Comparison of ENCODE assay signal across 8 cellular contexts in the genomic region with DNA sequence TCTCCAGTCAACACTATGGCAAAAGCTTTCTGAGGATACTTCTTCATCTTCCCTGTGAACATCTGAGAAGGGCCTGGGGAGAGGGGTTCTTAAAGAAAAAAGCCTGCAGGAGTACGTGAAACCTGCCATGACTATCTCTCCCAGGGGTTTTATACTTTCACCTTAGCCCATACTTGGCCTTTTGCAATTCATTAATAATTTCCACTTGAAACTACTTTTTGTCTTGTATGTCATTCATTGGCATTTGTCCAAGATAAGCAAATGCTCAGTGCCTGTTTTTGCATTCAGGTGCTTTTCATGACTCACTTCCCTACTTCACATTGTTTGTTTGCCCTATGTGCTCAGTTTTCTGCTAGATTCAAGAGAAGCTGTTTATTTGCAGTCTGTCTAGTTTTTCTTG.
DNase-seq lines count a peak whose midpoint lies in the region; ATAC-seq and TF ChIP-seq lines count a peak whose summit lies in the region.

No MANE protein-coding gene starts in this region.

- H3K9ac ChIP-seq in mesenchymal stem cell (ENCODE audit: low read length) (no peak overlapping the region), neuronal stem cell (ENCODE audit: low read depth, low read length, poor library complexity) (no peak overlapping the region)

- H3K4me2 ChIP-seq in mesenchymal stem cell (ENCODE audit: low read length, poor library complexity, severe bottlenecking) = no peak overlapping the region
- no peak overlapping the region for H3K4me2 ChIP-seq in neuronal stem cell (ENCODE audit: insufficient read depth, low read length, poor library complexity, severe bottlenecking)

- H3K27ac ChIP-seq in SJSA1 = 0 out of 2 replicates have a peak overlapping the region, but pooled peaks have one; percentile 11
- peak overlapping the region; percentile 55 for H3K27ac ChIP-seq in mesenchymal stem cell (ENCODE audit: low read length, poor library complexity, severe bottlenecking)
- no peak overlapping the region for H3K27ac ChIP-seq in neuronal stem cell (replicated peaks; ENCODE audit: low read length)
- H3K27ac ChIP-seq in naive thymus-derived CD4-positive, alpha-beta T cell (ENCODE audit: low read depth, low read length) = no peak overlapping the region
- no peak overlapping the region for H3K27ac ChIP-seq in A673 (ENCODE audit: low read depth, low read length, poor library complexity, severe bottlenecking)

- H3K14ac ChIP-seq in mesenchymal stem cell (ENCODE audit: low read length in 2 of 2) (no peak overlapping the region), neuronal stem cell (ENCODE audit: low read length) (no peak overlapping the region)

- H3K79me1 ChIP-seq in mesenchymal stem cell (replicated peaks; ENCODE audit: low read length, poor library complexity, severe bottlenecking) (no peaks in the 10 kb centered on the region), neuronal stem cell (ENCODE audit: low read depth, low read length) (no peaks in the 10 kb centered on the region)

- peaks cover 0 to 22% (median 10%) of the 10 kb centered on the region in 11 donors for H3K9me3 Mint-ChIP-seq in naive thymus-derived CD4-positive, alpha-beta T cell

- H3K23ac ChIP-seq in mesenchymal stem cell (ENCODE audit: low read length in 2 of 2) (no peak overlapping the region), neuronal stem cell (ENCODE audit: low read depth, low read length, poor library complexity) (no peak overlapping the region)

- H2BK12ac ChIP-seq in mesenchymal stem cell (ENCODE audit: low read length in 2 of 2) = no peak overlapping the region
- H2BK12ac ChIP-seq in neuronal stem cell (ENCODE audit: low read length) = no peak overlapping the region

- no peak overlapping the region for H3K18ac ChIP-seq in mesenchymal stem cell (ENCODE audit: low read depth in 1 of 2, low read length in 2 of 2)
- no peak overlapping the region for H3K18ac ChIP-seq in neuronal stem cell (ENCODE audit: low read length)

- 0 out of 2 replicates have a peak, but pooled peaks cover 3% of the 10 kb centered on the region for H3K9me3 ChIP-seq in SJSA1 (replicated peaks)
- H3K9me3 ChIP-seq in mesenchymal stem cell (ENCODE audit: control insufficient read depth, low read length) = peaks cover 24% of the 10 kb centered on the region
- peaks cover 0 to 7% of the 10 kb centered on the region in 2 donors for H3K9me3 ChIP-seq in neuronal stem cell (replicated peaks in 1 of 2; ENCODE audit: control insufficient read depth in 2 of 2, insufficient read depth in 1 of 2, low read depth in 1 of 2, low read length in 2 of 2)
- no peaks in the 10 kb centered on the region for H3K9me3 ChIP-seq in naive thymus-derived CD4-positive, alpha-beta T cell (ENCODE audit: control insufficient read depth in 2 of 3, low read length in 3 of 3)
- H3K9me3 ChIP-seq in A673 (ENCODE audit: low read depth, low read length, poor library complexity, severe bottlenecking) = peaks cover 20% of the 10 kb centered on the region

- H3K36me3 Mint-ChIP-seq in naive thymus-derived CD4-positive, alpha-beta T cell = peaks cover 0 to 5% (median 0%) of the 10 kb centered on the region in 5 donors

- H3K4me1 ChIP-seq in SJSA1 (replicated peaks) = peaks cover 14% of the 10 kb centered on the region
- H3K4me1 ChIP-seq in mesenchymal stem cell (ENCODE audit: control insufficient read depth, insufficient read depth, low read depth, low read length) = no peaks in the 10 kb centered on the region
- no peaks in the 10 kb centered on the region for H3K4me1 ChIP-seq in neuronal stem cell (ENCODE audit: control insufficient read depth in 2 of 2, insufficient read depth in 1 of 2, low read depth in 1 of 2, low read length in 2 of 2)
- no peaks in the 10 kb centered on the region for H3K4me1 ChIP-seq in naive thymus-derived CD4-positive, alpha-beta T cell (ENCODE audit: control insufficient read depth in 2 of 2, insufficient read depth in 2 of 2, low read length in 2 of 2)
- no peaks in the 10 kb centered on the region for H3K4me1 ChIP-seq in A673 (ENCODE audit: insufficient read depth, low read length, poor library complexity, severe bottlenecking)

- H2AK5ac ChIP-seq in mesenchymal stem cell (ENCODE audit: low read length, severe bottlenecking) (no peak overlapping the region), neuronal stem cell (ENCODE audit: low read depth, low read length) (no peak overlapping the region)

- ATAC-seq in GM21528 (IDR thresholded peaks at IDR 0.05; ENCODE audit: low FRiP score, unreplicated experiment) = peak; percentile 61
- ATAC-seq in naive thymus-derived CD4-positive, alpha-beta T cell = no peak

- CTCF ChIA-PET in naive thymus-derived CD4-positive, alpha-beta T cell (lab: Charles Lee) = no interaction called here
- CTCF ChIA-PET in A673 (lab: Charles Lee) = no interaction called here

- H4K8ac ChIP-seq in mesenchymal stem cell (ENCODE audit: low read length) (no peak overlapping the region), neuronal stem cell (ENCODE audit: low read depth, low read length) (no peak overlapping the region)

- no peak overlapping the region for H3K27ac Mint-ChIP-seq in naive thymus-derived CD4-positive, alpha-beta T cell

- no peak for TF ChIP-seq CTCF in A673 (conservative IDR thresholded peaks at IDR 0.05; ENCODE audit: low read depth, low read length)

- H3K4ac ChIP-seq in mesenchymal stem cell (ENCODE audit: low read depth in 1 of 2, low read length in 2 of 2) = no peak overlapping the region
- no peak overlapping the region for H3K4ac ChIP-seq in neuronal stem cell (ENCODE audit: low read length)

- 33% methylated on average over 1 of the region's 1 CpG for WGBS in mesenchymal stem cell
- WGBS in neuronal stem cell (ENCODE audit: extremely low coverage in 2 of 2, insufficient read length in 2 of 2, insufficient replicate concordance in 1 of 2), 2 donors = no CpG with 5 or more reads among the region's 1 CpG

- DNase-seq in DMS79 treated with DMSO at 0.1 percent for 48 hours (lab: John Stamatoyannopoulos, UW) (peak; percentile 99), HT-29 (ENCODE audit: low spot score) (peak; percentile 90), SJSA1 (ENCODE audit: low read depth in 1 of 2, low spot score in 2 of 2) (peak in 1 of 2 experiments; percentile 67), mesenchymal stem cell (peak; percentile 72), neuronal stem cell (ENCODE audit: low spot score) (no peak), A673 (ENCODE audit: low spot score) (no peak)
- no peak for DNase-seq in naive thymus-derived CD4-positive, alpha-beta T cell

- H3K4me3 ChIP-seq in SJSA1 (no peak overlapping the region), mesenchymal stem cell (ENCODE audit: insufficient read depth in 1 of 2, low read depth in 1 of 2, low read length in 2 of 2) (no peak overlapping the region), neuronal stem cell (ENCODE audit: low read length in 2 of 2) (no peak overlapping the region), A673 (ENCODE audit: low read depth, low read length, poor library complexity, severe bottlenecking) (no peak overlapping the region)
- no peak overlapping the region for H3K4me3 ChIP-seq in naive thymus-derived CD4-positive, alpha-beta T cell (ENCODE audit: low read length)

- POLR2A ChIA-PET in naive thymus-derived CD4-positive, alpha-beta T cell (lab: Charles Lee) = no interaction called here
- POLR2A ChIA-PET in A673 (lab: Charles Lee; ENCODE audit: low non-redundant PET) = no interaction called here

- no peak overlapping the region for H4K91ac ChIP-seq in mesenchymal stem cell (ENCODE audit: low read length)
- H4K91ac ChIP-seq in neuronal stem cell (ENCODE audit: low read depth, low read length, poor library complexity) = no peak overlapping the region

- peaks cover 0 to 10% (median 0%) of the 10 kb centered on the region in 5 donors for H3K27me3 Mint-ChIP-seq in naive thymus-derived CD4-positive, alpha-beta T cell

- no peak overlapping the region for H2BK120ac ChIP-seq in mesenchymal stem cell (ENCODE audit: low read depth, low read length)
- no peak overlapping the region for H2BK120ac ChIP-seq in neuronal stem cell (ENCODE audit: low read depth, low read length)

- no peak overlapping the region for H2BK15ac ChIP-seq in mesenchymal stem cell (ENCODE audit: low read depth, poor library complexity, severe bottlenecking)
- H2BK15ac ChIP-seq in neuronal stem cell (ENCODE audit: low read length) = no peak overlapping the region

- H3K4me3 Mint-ChIP-seq in naive thymus-derived CD4-positive, alpha-beta T cell = no peak overlapping the region

- no peak overlapping the region for H2BK5ac ChIP-seq in mesenchymal stem cell (ENCODE audit: low read depth, low read length, poor library complexity, severe bottlenecking)
- no peak overlapping the region for H2BK5ac ChIP-seq in neuronal stem cell (ENCODE audit: low read length)

- no peaks in the 10 kb centered on the region for H3K27me3 ChIP-seq in SJSA1 (replicated peaks)
- H3K27me3 ChIP-seq in mesenchymal stem cell (ENCODE audit: control insufficient read depth in 1 of 2, insufficient read depth in 1 of 2, low read length in 2 of 2) = no peaks in the 10 kb centered on the region
- no peaks in the 10 kb centered on the region for H3K27me3 ChIP-seq in neuronal stem cell (ENCODE audit: control insufficient read depth in 3 of 3, insufficient read depth in 3 of 3, low read depth in 1 of 3, low read length in 3 of 3)
- H3K27me3 ChIP-seq in naive thymus-derived CD4-positive, alpha-beta T cell (ENCODE audit: control insufficient read depth in 2 of 2, insufficient read depth in 2 of 2, low read length in 2 of 2) = no peaks in the 10 kb centered on the region
- no peaks in the 10 kb centered on the region for H3K27me3 ChIP-seq in A673 (replicated peaks; ENCODE audit: insufficient read depth, low read depth, low read length, poor library complexity)

- H2AFZ ChIP-seq in mesenchymal stem cell (ENCODE audit: low read depth, low read length) (no peak overlapping the region), neuronal stem cell (ENCODE audit: low read length) (no peak overlapping the region)

- BruUV-seq in A673 (replicated peaks; lab: Mats Ljungman, UMichigan) = no TSS peak

- peaks cover 0 to 5% (median 0%) of the 10 kb centered on the region in 7 donors for H3K4me1 Mint-ChIP-seq in naive thymus-derived CD4-positive, alpha-beta T cell

- intact Hi-C loops in naive thymus-derived CD4-positive, alpha-beta T cell (cut with micrococcal nuclease) = no loop called here
- intact Hi-C loops in A673 (cut with micrococcal nuclease; ENCODE audit: unreplicated experiment) = no loop called here

- H3K36me3 ChIP-seq in SJSA1 = no peaks in the 10 kb centered on the region
- no peaks in the 10 kb centered on the region for H3K36me3 ChIP-seq in mesenchymal stem cell (ENCODE audit: control insufficient read depth in 1 of 2, insufficient read depth in 2 of 2, low read depth in 1 of 2, low read length in 2 of 2)
- H3K36me3 ChIP-seq in neuronal stem cell (replicated peaks in 1 of 2; ENCODE audit: control insufficient read depth in 2 of 2, insufficient read depth in 2 of 2, low read length in 2 of 2) = no peaks in the 10 kb centered on the region
- H3K36me3 ChIP-seq in naive thymus-derived CD4-positive, alpha-beta T cell (ENCODE audit: control insufficient read depth in 2 of 3, insufficient read depth in 3 of 3, low read length in 3 of 3) = no peaks in the 10 kb centered on the region
- H3K36me3 ChIP-seq in A673 (ENCODE audit: insufficient read depth, low read length, poor library complexity, severe bottlenecking) = no peaks in the 10 kb centered on the region

Comparison
In these comparisons a context has a peak if more than half of its experiments do, and no peak if none do; other contexts are left out.
1. DNase-seq: peak in DMS79 treated with DMSO at 0.1 percent for 48 hours (single experiment), HT-29 (single experiment) and mesenchymal stem cell (single experiment); none in neuronal stem cell (single experiment), naive thymus-derived CD4-positive, alpha-beta T cell (0 of 9) and A673 (single experiment).
2. H3K27ac ChIP-seq: peak in SJSA1 (single experiment) and mesenchymal stem cell (single experiment); none in neuronal stem cell (single experiment), naive thymus-derived CD4-positive, alpha-beta T cell (single experiment) and A673 (single experiment).